22 cellular contexts compared by ENCODE assay signal in genomic region chr12:92193063-92193462, GRCh38. TPM values are rescaled to one million over a fixed set of nuclear protein-coding genes. Genes with fewer than 3 reads are reported as not detected.
DNase-seq lines count a peak whose midpoint lies in the region; ATAC-seq, FAIRE-seq and TF ChIP-seq lines count a peak whose summit lies in the region.
"Had no signal": no experiment of that assay in that cellular context is flagged by ENCODE, and none has a peak within 500 bp of the region (broad histone marks: within the 10 kb centered on the region; RNA-seq: fewer than 3 reads in every experiment).

No MANE protein-coding gene starts in this region.

- no peak for ATAC-seq in stimulated activated memory B cell treated with anti-CD40 and anti-IgM and Interleukin-4, amounts not matched to agents 10 μg/mL and 1 μg/mL and 100 μg/mL, for 72 hours
- no peak for ATAC-seq in HG03280 (IDR thresholded peaks at IDR 0.05; ENCODE audit: unreplicated experiment)
- ATAC-seq: CD8-positive, alpha-beta T cell; GM23338; Panc1; SK-N-SH treated with all-trans-retinoic acid at 6 μM for 48 hours had no signal

- peak overlapping the region; percentile 54 for H3K27ac Mint-ChIP-seq in stimulated activated memory B cell treated with anti-CD40 and anti-IgM and Interleukin-4, amounts not matched to agents 10 μg/mL and 1 μg/mL and 100 μg/mL, for 72 hours
- H3K27ac Mint-ChIP-seq: CD8-positive, alpha-beta T cell; GM23338 had no signal

- H3K4ac ChIP-seq in mesenchymal stem cell (ENCODE audit: low read depth in 1 of 2, low read length in 2 of 2) = no peak overlapping the region

- H3K36me3 Mint-ChIP-seq in stimulated activated memory B cell treated with anti-CD40 and anti-IgM and Interleukin-4, amounts not matched to agents 10 μg/mL and 1 μg/mL and 100 μg/mL, for 72 hours = no peaks in the 10 kb centered on the region
- H3K36me3 Mint-ChIP-seq: CD8-positive, alpha-beta T cell had no signal

- H3K14ac ChIP-seq in mesenchymal stem cell (ENCODE audit: low read length in 2 of 2) = no peak overlapping the region

- H3K27me3 Mint-ChIP-seq in stimulated activated memory B cell treated with anti-CD40 and anti-IgM and Interleukin-4, amounts not matched to agents 10 μg/mL and 1 μg/mL and 100 μg/mL, for 72 hours = no peaks in the 10 kb centered on the region

- FAIRE-seq in GM18507 (lab: Jason Lieb, UNC) = peak; percentile 67
- FAIRE-seq: G401.6 had no signal

- no peak overlapping the region for H3K27ac ChIP-seq in mesenchymal stem cell (ENCODE audit: low read length, poor library complexity, severe bottlenecking)

- DNase-seq in GM18507 (ENCODE audit: extremely low spot score, insufficient read length, low read depth) (no peak), choroid plexus epithelial cell (ENCODE audit: low read depth) (peak; percentile 14), mesenchymal stem cell (peak; percentile 5), NCI-H2171 treated with DMSO at 0.1 percent for 48 hours (lab: John Stamatoyannopoulos, UW) (no peak), EL (no peak), GM13977 (ENCODE audit: low spot score) (no peak)
- DNase-seq: CD8-positive, alpha-beta T cell; DND-41; KG1; NCI-H1092; NCI-H1436; NCI-H1930; NCI-H2227 treated with DMSO at 0.1 percent for 48 hours; NCI-H510A; NK-92 treated with Interleukin-12 subunit alpha and Interleukin-12 subunit beta, amount 100 ng/mL, for 24 hours had no signal

- peaks cover 11% of the 10 kb centered on the region for H3K9me3 ChIP-seq in mesenchymal stem cell (ENCODE audit: control insufficient read depth, low read length)
- H3K9me3 ChIP-seq: HAP-1 had no signal

- TF ChIP-seq CTCF in choroid plexus epithelial cell (conservative IDR thresholded peaks at IDR 0.05; ENCODE audit: low read depth, low read length) (no peak), GM13977 (IDR thresholded peaks at IDR 0.05; ENCODE audit: extremely low read depth, insufficient read depth, missing control alignments) (no peak)

- H2BK120ac ChIP-seq in mesenchymal stem cell (ENCODE audit: low read depth, low read length) = no peak overlapping the region

- H3K4me1 ChIP-seq in mesenchymal stem cell (ENCODE audit: control insufficient read depth, insufficient read depth, low read depth, low read length) = no peaks in the 10 kb centered on the region
- H3K4me1 ChIP-seq: HAP-1 had no signal

- H2BK12ac ChIP-seq in mesenchymal stem cell (ENCODE audit: low read length in 2 of 2) = no peak overlapping the region

- H2BK5ac ChIP-seq in mesenchymal stem cell (ENCODE audit: low read depth, low read length, poor library complexity, severe bottlenecking) = no peak overlapping the region

- H3K4me3 Mint-ChIP-seq in stimulated activated memory B cell treated with anti-CD40 and anti-IgM and Interleukin-4, amounts not matched to agents 10 μg/mL and 1 μg/mL and 100 μg/mL, for 72 hours = no peak overlapping the region
- H3K4me3 Mint-ChIP-seq: CD8-positive, alpha-beta T cell; GM23338 had no signal

- no peak overlapping the region for H3K9ac ChIP-seq in mesenchymal stem cell (ENCODE audit: low read length)

- peaks cover 3% of the 10 kb centered on the region for H3K9me3 Mint-ChIP-seq in stimulated activated memory B cell treated with anti-CD40 and anti-IgM and Interleukin-4, amounts not matched to agents 10 μg/mL and 1 μg/mL and 100 μg/mL, for 72 hours

- H2AFZ ChIP-seq in mesenchymal stem cell (ENCODE audit: low read depth, low read length) = no peak overlapping the region

- no peaks in the 10 kb centered on the region for H3K27me3 ChIP-seq in mesenchymal stem cell (ENCODE audit: control insufficient read depth in 1 of 2, insufficient read depth in 1 of 2, low read length in 2 of 2)

- H2AK5ac ChIP-seq in mesenchymal stem cell (ENCODE audit: low read length, severe bottlenecking) = no peak overlapping the region

- no peaks in the 10 kb centered on the region for H3K36me3 ChIP-seq in mesenchymal stem cell (ENCODE audit: control insufficient read depth in 1 of 2, insufficient read depth in 2 of 2, low read depth in 1 of 2, low read length in 2 of 2)
- H3K36me3 ChIP-seq: HAP-1 had no signal

- H3K4me1 Mint-ChIP-seq in stimulated activated memory B cell treated with anti-CD40 and anti-IgM and Interleukin-4, amounts not matched to agents 10 μg/mL and 1 μg/mL and 100 μg/mL, for 72 hours = peaks cover 25% of the 10 kb centered on the region

- in situ Hi-C loops in GM13977 (cut with MboI; ENCODE audit: low pct_unique_long_range_greater_than_20kb, low sequenced_read_pairs, unreplicated experiment) = no loop called here

- H2BK15ac ChIP-seq in mesenchymal stem cell (ENCODE audit: low read depth, poor library complexity, severe bottlenecking) = no peak overlapping the region

- no peak overlapping the region for H4K8ac ChIP-seq in mesenchymal stem cell (ENCODE audit: low read length)

- H3K23ac ChIP-seq in mesenchymal stem cell (ENCODE audit: low read length in 2 of 2) = no peak overlapping the region

- H3K18ac ChIP-seq in mesenchymal stem cell (ENCODE audit: low read depth in 1 of 2, low read length in 2 of 2) = no peak overlapping the region

- no peaks in the 10 kb centered on the region for H3K79me1 ChIP-seq in mesenchymal stem cell (replicated peaks; ENCODE audit: low read length, poor library complexity, severe bottlenecking)

- WGBS in mesenchymal stem cell = 100% methylated on average over 1 of the region's 2 CpGs

- H3K4me3 ChIP-seq in choroid plexus epithelial cell (ENCODE audit: low read depth, low read length) (no peak overlapping the region), mesenchymal stem cell (ENCODE audit: insufficient read depth in 1 of 2, low read depth in 1 of 2, low read length in 2 of 2) (no peak overlapping the region)
- H3K4me3 ChIP-seq: GM23338, HAP-1 had no signal

- no peak overlapping the region for H3K4me2 ChIP-seq in mesenchymal stem cell (ENCODE audit: low read length, poor library complexity, severe bottlenecking)
- H3K4me2 ChIP-seq: GM23338 had no signal

- no peak overlapping the region for H4K91ac ChIP-seq in mesenchymal stem cell (ENCODE audit: low read length)

RNA-seq across cellular contexts. Expression of gene BTG1, which starts 47.4 kb away (rescaled TPM):
- polyA plus RNA-seq in mesenchymal stem cell (2013, experiment 1 of 2) = 51.7 TPM
- polyA plus RNA-seq in mesenchymal stem cell (2013, experiment 2 of 2) = 55.6 TPM

Comparison
In these comparisons a context has a peak if more than half of its experiments do, and no peak if none do; other contexts are left out.
1. DNase-seq: peak in choroid plexus epithelial cell (single experiment) and mesenchymal stem cell (single experiment); none in GM18507 (single experiment), NCI-H2171 treated with DMSO at 0.1 percent for 48 hours (single experiment), EL (single experiment) and GM13977 (single experiment).